ENCODE assay signal across 15 cellular contexts in the genomic region with DNA sequence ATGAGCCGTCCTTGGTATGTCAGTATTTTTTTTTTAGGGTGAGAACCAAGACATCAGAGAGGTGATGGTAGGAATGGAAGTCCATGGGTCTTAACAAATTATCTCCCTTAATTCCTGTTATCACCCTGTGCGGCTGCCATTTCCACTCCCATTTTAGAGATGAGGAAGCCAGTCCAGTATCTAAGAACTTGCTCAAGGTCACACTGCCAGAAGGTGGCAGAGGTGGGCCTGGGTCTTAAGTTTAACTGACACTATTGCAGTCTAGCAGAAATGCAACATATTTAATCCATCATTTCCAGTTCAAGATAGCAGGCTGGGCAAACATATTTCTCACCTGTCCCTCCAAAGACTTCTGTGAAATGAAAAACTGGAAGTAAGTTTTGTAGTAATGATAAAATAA.
DNase-seq lines count a peak whose midpoint lies in the region; ATAC-seq and TF ChIP-seq lines count a peak whose summit lies in the region.
"Had no signal": no experiment of that assay in that cellular context is flagged by ENCODE, and none has a peak within 500 bp of the region (broad histone marks: within the 10 kb centered on the region; RNA-seq: fewer than 3 reads in every experiment).

No MANE protein-coding gene starts in this region.

- no peaks in the 10 kb centered on the region for H3K27me3 ChIP-seq in thyroid gland
- H3K27me3 ChIP-seq: BLaER1 treated with 17β-estradiol and CSF1 and Interleukin-3, amounts not matched to agents 10 nM and 100 nM; esophagus squamous epithelium; tibial artery had no signal

- no peak overlapping the region for H3K27ac ChIP-seq in thyroid gland
- H3K27ac ChIP-seq: BLaER1 treated with 17β-estradiol and CSF1 and Interleukin-3, amounts not matched to agents 10 nM and 100 nM; esophagus squamous epithelium; tibial artery had no signal

- in situ Hi-C loops in ACHN (cut with HindIII; ENCODE audit: low pct_ligation_motif_present, low pct_unique_long_range_greater_than_20kb, low sequenced_read_pairs) = no loop called here

- peaks cover 32 to 38% of the 10 kb centered on the region in 2 donors for H3K4me1 ChIP-seq in thyroid gland

- TF ChIP-seq CTCF in fibroblast of pulmonary artery (IDR thresholded peaks at IDR 0.05; ENCODE audit: low read length, missing control alignments) (peak; percentile 29), thyroid gland (IDR thresholded peaks at IDR 0.05) (no peak)

- no peak for TF ChIP-seq POLR2A in thyroid gland (IDR thresholded peaks at IDR 0.05)

- WGBS in thyroid gland, 2 donors = 96 to 98% methylated on average over 2 of the region's 2 CpGs

- H3K36me3 ChIP-seq in thyroid gland = no peaks in the 10 kb centered on the region
- H3K36me3 ChIP-seq: tibial artery had no signal

- no peak overlapping the region for H3K4me3 ChIP-seq in fibroblast of pulmonary artery (replicated peaks; ENCODE audit: low read depth, low read length)
- no peak overlapping the region for H3K4me3 ChIP-seq in thyroid gland (replicated peaks in 1 of 3)
- H3K4me3 ChIP-seq: BLaER1 treated with 17β-estradiol and CSF1 and Interleukin-3, amounts not matched to agents 10 nM and 100 nM; esophagus squamous epithelium; tibial artery had no signal

- no peaks in the 10 kb centered on the region for H3K9me3 ChIP-seq in thyroid gland
- H3K9me3 ChIP-seq: esophagus squamous epithelium had no signal

- DNase-seq in ACHN (peak; percentile 49), H4 (ENCODE audit: low spot score) (peak; percentile 70), RPMI8226 (peak; percentile 31), fibroblast of pulmonary artery (ENCODE audit: low read depth) (peak; percentile 38), CD1c-positive myeloid dendritic cell (ENCODE audit: extremely low spot score) (no peak), thyroid gland (no peak)
- no peak for DNase-seq in activated T-cell treated with anti-CD3 and anti-CD28 coated beads, Interleukin-2, amount 50 U/mL, for 1 hour
- DNase-seq: activated CD8-positive, alpha-beta memory T cell treated with anti-CD3 and anti-CD28 coated beads, Interleukin-2, amount 10 ng/mL, durations not matched to agents 7 days and 5 days; aorta; esophagus squamous epithelium; left ventricle myocardium superior; NCI-H510A; tibial artery had no signal

- ATAC-seq in HG03097 (IDR thresholded peaks at IDR 0.05; ENCODE audit: low FRiP score, unreplicated experiment) = no peak
- ATAC-seq: activated CD8-positive, alpha-beta memory T cell treated with anti-CD3 and anti-CD28 coated beads, Interleukin-2, amount 10 ng/mL, durations not matched to agents 7 days and 5 days; left ventricle myocardium superior had no signal

- intact Hi-C loops in thyroid gland (cut with DNase I) = no loop called here

Comparison
In these comparisons a context has a peak if more than half of its experiments do, and no peak if none do; other contexts are left out.
1. DNase-seq: peak in ACHN (single experiment), H4 (single experiment), RPMI8226 (single experiment) and fibroblast of pulmonary artery (single experiment); none in CD1c-positive myeloid dendritic cell (single experiment), activated T-cell treated with anti-CD3 and anti-CD28 coated beads, Interleukin-2, amount 50 U/mL, for 1 hour (single experiment) and thyroid gland (0 of 2).